Comparison of ENCODE assay signal across 18 cellular contexts in the genomic region with DNA sequence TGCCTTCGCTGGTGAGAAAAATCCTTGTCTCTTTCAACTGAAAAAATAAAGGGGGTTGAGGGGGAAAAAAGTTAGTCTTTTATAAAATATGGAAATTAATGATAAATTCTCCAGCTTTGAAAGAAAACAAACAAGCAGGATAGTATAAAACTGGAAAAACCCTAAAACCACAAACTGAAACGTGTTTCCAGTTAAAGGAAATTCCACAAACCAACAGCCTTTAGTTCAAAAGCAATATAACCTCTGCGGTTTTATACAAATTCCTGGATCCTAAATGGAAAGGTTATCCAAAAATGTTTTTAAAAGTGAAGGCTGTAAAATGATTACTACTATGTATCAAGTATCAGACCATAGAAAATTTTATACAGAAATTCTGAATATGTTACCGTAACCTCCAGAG. TPM values are rescaled to one million over a fixed set of nuclear protein-coding genes. Genes with fewer than 3 reads are reported as not detected.
"Had no signal": no experiment of that assay in that cellular context is flagged by ENCODE, and none has a peak within 500 bp of the region (broad histone marks: within the 10 kb centered on the region; RNA-seq: fewer than 3 reads in every experiment).

No MANE protein-coding gene starts in this region.

- ATAC-seq: activated CD4-positive, CD25-positive, alpha-beta regulatory T cell treated with anti-CD3 and anti-CD28 coated beads, Interleukin-2, amount 50 U/mL, for 24 hours; activated CD8-positive, alpha-beta T cell treated with anti-CD3 and anti-CD28 coated beads, Interleukin-2, amount 10 ng/mL, durations not matched to agents 7 days and 5 days; activated T-cell treated with anti-CD3 and anti-CD28 coated beads, Interleukin-2, amount 50 U/mL, for 4 hours; esophagus mucosa; left ventricle myocardium superior; stimulated activated naive CD8-positive, alpha-beta T cell treated with anti-CD3 and anti-CD28 coated beads, Interleukin-15, amount 100 ng/mL, for 72 hours had no signal

- H3K4me3 ChIP-seq: skin epidermis had no signal

- H3K27ac ChIP-seq: skin epidermis had no signal

- DNase-seq: activated CD4-positive, alpha-beta T cell treated with anti-CD3 and anti-CD28 coated beads, Interleukin-2, amount 10 ng/mL, durations not matched to agents 7 days and 5 days; activated CD8-positive, alpha-beta memory T cell treated with anti-CD3 and anti-CD28 coated beads, Interleukin-2, amount 50 U/mL, for 4 hours; activated CD8-positive, alpha-beta T cell treated with anti-CD3 and anti-CD28 coated beads, Interleukin-2, amount 10 ng/mL, durations not matched to agents 7 days and 5 days; activated naive CD4-positive, alpha-beta T cell treated with anti-CD3 and anti-CD28 coated beads for 36 hours; activated T-cell treated with anti-CD3 and anti-CD28 coated beads, Interleukin-2, amount 50 U/mL, for 4 hours; anterior cingulate cortex; effector CD8-positive, alpha-beta T cell; foreskin melanocyte; head of caudate nucleus; left ventricle myocardium superior; occipital lobe; stimulated activated CD4-positive, alpha-beta T cell treated with anti-CD3 and anti-CD28 coated beads, Interleukin-2, amount 100 ng/mL, for 48 hours; stimulated activated naive CD8-positive, alpha-beta T cell treated with anti-CD3 and anti-CD28 coated beads, Interleukin-15, amount 100 ng/mL, for 72 hours; trophoblast cell had no signal

RNA-seq across cellular contexts. Expression of gene BMP5, which starts 55.6 kb away (rescaled TPM):
- total RNA-seq: activated CD4-positive, alpha-beta T cell treated with anti-CD3 and anti-CD28 coated beads, Interleukin-2, amount 10 ng/mL, durations not matched to agents 7 days and 5 days; activated CD8-positive, alpha-beta T cell treated with anti-CD3 and anti-CD28 coated beads, Interleukin-2, amount 10 ng/mL, durations not matched to agents 7 days and 5 days; activated naive CD4-positive, alpha-beta T cell treated with anti-CD3 and anti-CD28 coated beads for 36 hours; activated T-cell treated with anti-CD3 and anti-CD28 coated beads, Interleukin-2, amount 50 U/mL, for 4 hours; kidney epithelial cell had no signal
